19 cellular contexts compared by ENCODE assay signal in the genomic region with DNA sequence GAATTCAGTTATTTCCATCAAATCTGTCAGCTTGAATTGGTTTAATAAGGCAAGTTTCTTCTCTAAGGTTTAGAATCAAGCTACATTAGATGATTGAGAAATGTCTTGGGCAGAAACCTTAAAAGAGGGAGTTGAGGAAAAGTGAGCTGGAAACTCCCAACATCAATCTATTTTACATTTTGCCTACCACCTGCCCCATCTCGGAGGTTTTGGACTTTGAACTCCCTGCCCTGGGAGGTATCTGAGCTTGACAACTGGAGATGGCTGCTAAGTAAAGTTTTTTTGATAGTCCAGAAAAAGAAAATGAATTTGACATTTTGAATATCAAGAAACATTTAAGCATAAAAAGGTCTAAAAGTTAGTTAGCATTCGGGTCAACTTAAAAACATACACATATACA.
"Had no signal": no experiment of that assay in that cellular context is flagged by ENCODE, and none has a peak within 500 bp of the region (broad histone marks: within the 10 kb centered on the region; RNA-seq: fewer than 3 reads in every experiment).

No MANE protein-coding gene starts in this region.

- ATAC-seq: effector memory CD8-positive, alpha-beta T cell; gastrocnemius medialis; left ventricle myocardium superior; naive thymus-derived CD4-positive, alpha-beta T cell; right cardiac atrium had no signal

- H3K27me3 Mint-ChIP-seq: dendritic cell treated with granulocyte-macrophage colony-stimulating factor and Interleukin-4, amounts not matched to agents 40 ng/mL and 50 ng/mL, for 4 days had no signal

- DNase-seq: effector memory CD8-positive, alpha-beta T cell; gastrocnemius medialis; immature natural killer cell; kidney; left cardiac atrium; left ventricle myocardium superior; mesendoderm; naive thymus-derived CD4-positive, alpha-beta T cell; nephron progenitor cell; posterior cingulate gyrus; right cardiac atrium; small intestine; stimulated activated CD4-positive, alpha-beta T cell treated with anti-CD3 and anti-CD28 coated beads, Interleukin-2, amount 100 ng/mL, for 48 hours; stimulated activated naive CD4-positive, alpha-beta T cell treated with Interleukin-2 at 50 U/mL for 16 hours; trophoblast cell had no signal

- H3K27me3 ChIP-seq: esophagus muscularis mucosa, gastrocnemius medialis had no signal

- H3K4me1 ChIP-seq: gastrocnemius medialis had no signal

- H3K36me3 Mint-ChIP-seq: immature natural killer cell had no signal

- H3K27ac Mint-ChIP-seq: dendritic cell treated with granulocyte-macrophage colony-stimulating factor and Interleukin-4, amounts not matched to agents 40 ng/mL and 50 ng/mL, for 4 days; effector memory CD8-positive, alpha-beta T cell; immature natural killer cell; nephron progenitor cell had no signal

- H3K9me3 Mint-ChIP-seq: dendritic cell treated with granulocyte-macrophage colony-stimulating factor and Interleukin-4, amounts not matched to agents 40 ng/mL and 50 ng/mL, for 4 days; effector memory CD8-positive, alpha-beta T cell; immature natural killer cell; nephron progenitor cell had no signal

- H3K4me3 ChIP-seq: esophagus muscularis mucosa, gastrocnemius medialis, lung had no signal

- H3K9me3 ChIP-seq: esophagus muscularis mucosa, gastrocnemius medialis had no signal

- H3K27ac ChIP-seq: epithelial cell of prostate, esophagus muscularis mucosa, gastrocnemius medialis had no signal

- H3K4me1 Mint-ChIP-seq: immature natural killer cell had no signal

- H3K36me3 ChIP-seq: esophagus muscularis mucosa, gastrocnemius medialis had no signal

- H3K4me3 Mint-ChIP-seq: dendritic cell treated with granulocyte-macrophage colony-stimulating factor and Interleukin-4, amounts not matched to agents 40 ng/mL and 50 ng/mL, for 4 days; effector memory CD8-positive, alpha-beta T cell; immature natural killer cell; naive thymus-derived CD4-positive, alpha-beta T cell; nephron progenitor cell had no signal

- FAIRE-seq: kidney, small intestine had no signal
